ENCODE assay signal across 10 cellular contexts in genomic region chr17:59357929-59358328, GRCh38. TPM values are rescaled to one million over a fixed set of nuclear protein-coding genes. Genes with fewer than 3 reads are reported as not detected.
DNase-seq lines count a peak whose midpoint lies in the region; ATAC-seq and TF ChIP-seq lines count a peak whose summit lies in the region.
"Had no signal": no experiment of that assay in that cellular context is flagged by ENCODE, and none has a peak within 500 bp of the region (broad histone marks: within the 10 kb centered on the region; RNA-seq: fewer than 3 reads in every experiment).

No MANE protein-coding gene starts in this region.

- H3K27ac ChIP-seq in stomach smooth muscle (ENCODE audit: low read length) = peak overlapping the region; percentile 64
- H3K27ac ChIP-seq: colonic mucosa had no signal

- H3K4me1 ChIP-seq in stomach smooth muscle (ENCODE audit: control insufficient read depth, insufficient read depth, low read length) = peaks cover 63% of the 10 kb centered on the region
- H3K4me1 ChIP-seq: colonic mucosa had no signal

- no peak overlapping the region for H3K9ac ChIP-seq in stomach smooth muscle (ENCODE audit: low read length in 2 of 2)

- H3K36me3 ChIP-seq in stomach smooth muscle (ENCODE audit: control insufficient read depth in 2 of 2, insufficient read depth in 2 of 2, low read length in 2 of 2) = peaks cover 0 to 9% of the 10 kb centered on the region in 2 donors
- H3K36me3 ChIP-seq: colonic mucosa had no signal

- peak; percentile 41 for DNase-seq in activated CD4-positive, alpha-beta T cell treated with anti-CD3 and anti-CD28 coated beads for 36 hours
- no peak for DNase-seq in activated CD4-positive, alpha-beta T cell treated with anti-CD3 and anti-CD28 coated beads, Interleukin-2, amount 50 U/mL, for 1 hour
- peak; percentile 41 for DNase-seq in activated CD8-positive, alpha-beta T cell treated with anti-CD3 and anti-CD28 coated beads for 36 hours
- DNase-seq in left ventricle myocardium superior (no peak), A172 (ENCODE audit: low spot score) (no peak), SW 1271 (lab: John Stamatoyannopoulos, UW) (no peak)
- DNase-seq: colonic mucosa, left cardiac atrium had no signal

- TF ChIP-seq CTCF in activated CD8-positive, alpha-beta T cell treated with anti-CD3 and anti-CD28 coated beads for 36 hours (IDR thresholded peaks at IDR 0.05) = no peak

- intact Hi-C loops in activated CD4-positive, alpha-beta T cell treated with anti-CD3 and anti-CD28 coated beads for 36 hours (cut with DNase I, micrococcal nuclease) = no loop called here
- intact Hi-C loops in activated CD8-positive, alpha-beta T cell treated with anti-CD3 and anti-CD28 coated beads for 36 hours (cut with micrococcal nuclease) = no loop called here
- intact Hi-C loops in left ventricle myocardium superior (cut with micrococcal nuclease) = no loop called here

- no peaks in the 10 kb centered on the region for H3K9me3 Mint-ChIP-seq in activated CD4-positive, alpha-beta T cell treated with anti-CD3 and anti-CD28 coated beads for 36 hours (ENCODE audit: low read depth)
- H3K9me3 Mint-ChIP-seq in activated CD8-positive, alpha-beta T cell treated with anti-CD3 and anti-CD28 coated beads for 36 hours = peaks cover 4% of the 10 kb centered on the region

- H3K27me3 Mint-ChIP-seq in activated CD4-positive, alpha-beta T cell treated with anti-CD3 and anti-CD28 coated beads for 36 hours = no peaks in the 10 kb centered on the region
- no peaks in the 10 kb centered on the region for H3K27me3 Mint-ChIP-seq in activated CD8-positive, alpha-beta T cell treated with anti-CD3 and anti-CD28 coated beads for 36 hours

- H3K4me3 ChIP-seq in stomach smooth muscle (ENCODE audit: low read length in 2 of 2) = no peak overlapping the region
- H3K4me3 ChIP-seq: colonic mucosa had no signal

- H3K27ac Mint-ChIP-seq in activated CD4-positive, alpha-beta T cell treated with anti-CD3 and anti-CD28 coated beads for 36 hours = peak overlapping the region; percentile 7
- H3K27ac Mint-ChIP-seq in activated CD8-positive, alpha-beta T cell treated with anti-CD3 and anti-CD28 coated beads for 36 hours = peak overlapping the region; percentile 3

- peak; percentile 30 for ATAC-seq in activated CD4-positive, alpha-beta T cell treated with anti-CD3 and anti-CD28 coated beads for 36 hours
- peak; percentile 28 for ATAC-seq in activated CD8-positive, alpha-beta T cell treated with anti-CD3 and anti-CD28 coated beads for 36 hours
- peak; percentile 24 for ATAC-seq in left ventricle myocardium superior
- ATAC-seq in HG03039 (IDR thresholded peaks at IDR 0.05; ENCODE audit: unreplicated experiment) = no peak

- peaks cover 75% of the 10 kb centered on the region for H3K4me1 Mint-ChIP-seq in activated CD4-positive, alpha-beta T cell treated with anti-CD3 and anti-CD28 coated beads for 36 hours
- H3K4me1 Mint-ChIP-seq in activated CD8-positive, alpha-beta T cell treated with anti-CD3 and anti-CD28 coated beads for 36 hours (ENCODE audit: low read depth) = peaks cover 68% of the 10 kb centered on the region

- no peaks in the 10 kb centered on the region for H3K9me3 ChIP-seq in stomach smooth muscle (ENCODE audit: control insufficient read depth in 2 of 2, low read length in 2 of 2)
- H3K9me3 ChIP-seq: colonic mucosa had no signal

- POLR2A ChIA-PET in activated CD4-positive, alpha-beta T cell treated with anti-CD3 and anti-CD28 coated beads for 36 hours (lab: Charles Lee) = no interaction called here
- POLR2A ChIA-PET in activated CD8-positive, alpha-beta T cell treated with anti-CD3 and anti-CD28 coated beads for 36 hours (lab: Charles Lee) = no interaction called here

- H3K4me3 Mint-ChIP-seq in activated CD4-positive, alpha-beta T cell treated with anti-CD3 and anti-CD28 coated beads for 36 hours = no peak overlapping the region
- H3K4me3 Mint-ChIP-seq in activated CD8-positive, alpha-beta T cell treated with anti-CD3 and anti-CD28 coated beads for 36 hours = no peak overlapping the region

- CTCF ChIA-PET in activated CD4-positive, alpha-beta T cell treated with anti-CD3 and anti-CD28 coated beads for 36 hours (lab: Charles Lee) = no interaction called here
- CTCF ChIA-PET in activated CD8-positive, alpha-beta T cell treated with anti-CD3 and anti-CD28 coated beads for 36 hours (lab: Charles Lee) = no interaction called here

- H3K36me3 Mint-ChIP-seq in activated CD4-positive, alpha-beta T cell treated with anti-CD3 and anti-CD28 coated beads for 36 hours (ENCODE audit: low read depth) = peaks cover 29% of the 10 kb centered on the region
- peaks cover 13% of the 10 kb centered on the region for H3K36me3 Mint-ChIP-seq in activated CD8-positive, alpha-beta T cell treated with anti-CD3 and anti-CD28 coated beads for 36 hours (ENCODE audit: low read depth)

- no peaks in the 10 kb centered on the region for H3K27me3 ChIP-seq in stomach smooth muscle (ENCODE audit: control insufficient read depth in 1 of 2, insufficient read depth in 2 of 2, low read length in 2 of 2)
- H3K27me3 ChIP-seq: colonic mucosa had no signal

RNA-seq across cellular contexts. Expression of gene YPEL2, which starts 26.5 kb away (rescaled TPM):
- 1 to 10 TPM; 4.3 to 6.9 TPM for total RNA-seq in activated CD4-positive, alpha-beta T cell treated with anti-CD3 and anti-CD28 coated beads for 36 hours
- 1 to 10 TPM; 4.2 to 4.9 TPM for total RNA-seq in activated CD8-positive, alpha-beta T cell treated with anti-CD3 and anti-CD28 coated beads for 36 hours
- total RNA-seq in left ventricle myocardium superior = 38.9 TPM
- 0.38 and 1.2 TPM in 2 replicates for total RNA-seq in A172 (2014; rRNA removed; shearing (Covaris generic))

Comparison
In these comparisons a context has a peak if more than half of its experiments do, and no peak if none do; other contexts are left out.
1. DNase-seq: peak in activated CD4-positive, alpha-beta T cell treated with anti-CD3 and anti-CD28 coated beads for 36 hours (single experiment) and activated CD8-positive, alpha-beta T cell treated with anti-CD3 and anti-CD28 coated beads for 36 hours (single experiment); none in activated CD4-positive, alpha-beta T cell treated with anti-CD3 and anti-CD28 coated beads, Interleukin-2, amount 50 U/mL, for 1 hour (single experiment), left ventricle myocardium superior (single experiment), A172 (single experiment) and SW 1271 (0 of 2).